Comparison of ENCODE assay signal across 15 cellular contexts in the genomic region with DNA sequence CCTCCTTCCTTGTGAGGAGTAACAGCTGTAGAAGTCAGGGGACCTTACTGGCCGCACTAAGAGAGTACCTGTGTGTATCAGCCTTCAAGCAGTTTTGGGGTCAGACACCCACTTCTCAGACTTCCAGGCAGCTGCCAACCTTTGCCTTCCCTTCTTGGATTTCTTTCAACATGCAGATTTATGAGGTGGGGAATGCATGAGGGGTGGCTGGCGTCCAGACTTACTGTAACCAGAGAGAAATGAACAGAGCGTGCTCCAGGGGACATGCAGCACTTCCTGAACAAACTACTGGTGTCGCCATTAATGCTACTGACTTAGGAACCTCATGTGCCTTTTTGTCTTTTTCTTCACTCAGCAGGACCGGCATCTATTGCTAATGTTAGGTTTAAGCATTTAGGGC. TPM values are rescaled to one million over a fixed set of nuclear protein-coding genes. Genes with fewer than 3 reads are reported as not detected.
DNase-seq lines count a peak whose midpoint lies in the region; ATAC-seq and TF ChIP-seq lines count a peak whose summit lies in the region.
"Had no signal": no experiment of that assay in that cellular context is flagged by ENCODE, and none has a peak within 500 bp of the region (broad histone marks: within the 10 kb centered on the region; RNA-seq: fewer than 3 reads in every experiment).

No MANE protein-coding gene starts in this region.

- no peak overlapping the region for H3K9ac ChIP-seq in fibroblast of lung (ENCODE audit: insufficient read depth, low read length)

- TF ChIP-seq CTCF in AG10803 (conservative IDR thresholded peaks at IDR 0.05; ENCODE audit: low read length), result no peak
- TF ChIP-seq CTCF in C4-2B (conservative IDR thresholded peaks at IDR 0.05), result no peak
- no peak for TF ChIP-seq CTCF in fibroblast of lung (conservative IDR thresholded peaks at IDR 0.05 in 1 of 2, IDR thresholded peaks at IDR 0.05 in 1 of 2; ENCODE audit: low read depth in 1 of 2, low read length in 2 of 2)
- TF ChIP-seq CTCF in type B pancreatic cell (conservative IDR thresholded peaks at IDR 0.05), result no peak

- no peak overlapping the region for H2AFZ ChIP-seq in fibroblast of lung (ENCODE audit: low read length)

- H3K79me2 ChIP-seq in fibroblast of lung (ENCODE audit: control insufficient read depth, insufficient read depth, low read length), result no peaks in the 10 kb centered on the region

- H3K9me3 Mint-ChIP-seq in type B pancreatic cell, result no peaks in the 10 kb centered on the region
- H3K9me3 Mint-ChIP-seq in effector memory CD8-positive, alpha-beta T cell, result no peaks in the 10 kb centered on the region

- peaks cover 2% of the 10 kb centered on the region for H3K4me1 ChIP-seq in fibroblast of lung (ENCODE audit: control insufficient read depth, extremely low read depth, insufficient read depth, low read length)

- no peaks in the 10 kb centered on the region for H3K27me3 ChIP-seq in fibroblast of lung (ENCODE audit: control insufficient read depth, insufficient read depth, low read length)

- H3K9me3 ChIP-seq in fibroblast of lung (ENCODE audit: control insufficient read depth, insufficient read depth, low read depth, low read length), result no peaks in the 10 kb centered on the region

- ATAC-seq in effector memory CD8-positive, alpha-beta T cell (replicated peaks), result no peak

- H3K4me1 Mint-ChIP-seq in type B pancreatic cell (ENCODE audit: unreplicated experiment), result no peaks in the 10 kb centered on the region
- H3K4me1 Mint-ChIP-seq in effector memory CD8-positive, alpha-beta T cell (ENCODE audit: low read depth in 2 of 2), result peaks cover 42 to 61% of the 10 kb centered on the region in 2 donors

- peak overlapping the region; percentile 4 for H3K4me2 ChIP-seq in fibroblast of lung (ENCODE audit: extremely low read depth, insufficient read depth, low read length)

- H3K4me3 Mint-ChIP-seq in type B pancreatic cell, result no peak overlapping the region
- no peak overlapping the region for H3K4me3 Mint-ChIP-seq in effector memory CD8-positive, alpha-beta T cell

- H4K20me1 ChIP-seq in fibroblast of lung (ENCODE audit: control insufficient read depth, extremely low read depth, insufficient read depth, low read length), result no peaks in the 10 kb centered on the region

- no peak overlapping the region for H3K27ac Mint-ChIP-seq in type B pancreatic cell
- H3K27ac Mint-ChIP-seq in effector memory CD8-positive, alpha-beta T cell, result peak overlapping the region in 1 of 2 donors; percentile 63

- H3K27ac ChIP-seq in C4-2B (peak overlapping the region; percentile 99), fibroblast of lung (ENCODE audit: insufficient read depth, low read length) (no peak overlapping the region)

- H3K36me3 ChIP-seq in fibroblast of lung (ENCODE audit: control insufficient read depth, insufficient read depth, low read length), result no peaks in the 10 kb centered on the region

- no peaks in the 10 kb centered on the region for H3K36me3 Mint-ChIP-seq in type B pancreatic cell
- no peaks in the 10 kb centered on the region for H3K36me3 Mint-ChIP-seq in effector memory CD8-positive, alpha-beta T cell (ENCODE audit: insufficient read depth)

- peaks cover 26% of the 10 kb centered on the region for H3K27me3 Mint-ChIP-seq in type B pancreatic cell
- no peaks in the 10 kb centered on the region for H3K27me3 Mint-ChIP-seq in effector memory CD8-positive, alpha-beta T cell

- H3K4me3 ChIP-seq in AG10803 (ENCODE audit: low read length) (no peak overlapping the region), fibroblast of lung (replicated peaks in 1 of 4; ENCODE audit: control extremely low read depth in 1 of 4, insufficient read depth in 1 of 4, low read depth in 3 of 4, low read length in 4 of 4) (no peak overlapping the region)

- DNase-seq in AG10803 (ENCODE audit: low read depth) (peak; percentile 30), NCI-H69 (lab: John Stamatoyannopoulos, UW) (peak; percentile 74), fibroblast of lung (ENCODE audit: low read depth in 2 of 2) (peak; percentile 22 to 41), type B pancreatic cell (ENCODE audit: extremely low spot score, unreplicated experiment) (no peak), retina (no peak)
- no peak for DNase-seq in effector memory CD8-positive, alpha-beta T cell
- DNase-seq: ACHN, GF-D8, GOT3, KG1, NCI-H1048, NCI-H1694, OCI-M1, SIG-M5 had no signal

RNA-seq across cellular contexts. Expression of gene INSYN2B, which starts 46.7 kb away (rescaled TPM):
- total RNA-seq in fibroblast of lung (2.8 and 3.6 TPM in 2 replicates), type B pancreatic cell (ENCODE audit: low replicate concordance) (1.5 TPM in 1 of 2 replicates, not detected in the other)
- polyA plus RNA-seq in fibroblast of lung, result 6.3 and 18.0 TPM in 2 replicates
- 2.9 and 4.2 TPM in 2 replicates for polyA plus RNA-seq in fibroblast of lung (2012)
- polyA minus RNA-seq in fibroblast of lung (ENCODE audit: low replicate concordance), result 1.8 and 9.7 TPM in 2 replicates

Comparison
In these comparisons a context has a peak if more than half of its experiments do, and no peak if none do; other contexts are left out.
1. DNase-seq: peak in AG10803 (single experiment), NCI-H69 (single experiment) and fibroblast of lung (2 of 2); none in type B pancreatic cell (single experiment), effector memory CD8-positive, alpha-beta T cell (0 of 3) and retina (single experiment).